Comparison of ENCODE assay signal across 16 cellular contexts in genomic region chr1:184457500-184457899, GRCh38.
DNase-seq lines count a peak whose midpoint lies in the region; ATAC-seq, FAIRE-seq and TF ChIP-seq lines count a peak whose summit lies in the region.
"Had no signal": no experiment of that assay in that cellular context is flagged by ENCODE, and none has a peak within 500 bp of the region (broad histone marks: within the 10 kb centered on the region; RNA-seq: fewer than 3 reads in every experiment).

No MANE protein-coding gene starts in this region.

- in situ Hi-C loops in K562 (cut with MboI) = no loop called here

- H3K9me1 ChIP-seq in K562 (ENCODE audit: control insufficient read depth, insufficient read depth, low read length) = no peaks in the 10 kb centered on the region

- H2AFZ ChIP-seq in K562 (ENCODE audit: low read depth, low read length) = no peak overlapping the region

- no peak overlapping the region for H3K9ac ChIP-seq in K562 (ENCODE audit: insufficient read depth in 1 of 2, low read depth in 2 of 2, low read length in 2 of 2)

- no peaks in the 10 kb centered on the region for H4K20me1 ChIP-seq in K562 (replicated peaks; ENCODE audit: control insufficient read depth, insufficient read depth, low read length)

- intact Hi-C loops in A673 (cut with micrococcal nuclease; ENCODE audit: unreplicated experiment) = no loop called here
- intact Hi-C loops in K562 (cut with micrococcal nuclease) = no loop called here

- no peaks in the 10 kb centered on the region for H3K9me3 ChIP-seq in A673 (ENCODE audit: low read depth, low read length, poor library complexity, severe bottlenecking)
- H3K9me3 ChIP-seq in K562 (replicated peaks; ENCODE audit: control insufficient read depth, insufficient read depth, low read depth, low read length) = no peaks in the 10 kb centered on the region
- no peaks in the 10 kb centered on the region for H3K9me3 ChIP-seq in SJCRH30 (replicated peaks)
- no peaks in the 10 kb centered on the region for H3K9me3 ChIP-seq in WERI-Rb-1 (ENCODE audit: severe bottlenecking)
- H3K9me3 ChIP-seq: A549, left ventricle myocardium inferior, testis had no signal

- BruUV-seq in A673 (replicated peaks; lab: Mats Ljungman, UMichigan) (no TSS peak), K562 (replicated peaks; lab: Mats Ljungman, UMichigan) (no TSS peak)

- H3K4me1 ChIP-seq in A673 (ENCODE audit: insufficient read depth, low read length, poor library complexity, severe bottlenecking) = peaks cover 20% of the 10 kb centered on the region
- H3K4me1 ChIP-seq in K562 (replicated peaks in 1 of 2; ENCODE audit: control insufficient read depth in 2 of 2, insufficient read depth in 2 of 2, low read length in 2 of 2) = no peaks in the 10 kb centered on the region
- no peaks in the 10 kb centered on the region for H3K4me1 ChIP-seq in SJCRH30
- H3K4me1 ChIP-seq: testis had no signal

- no peaks in the 10 kb centered on the region for H3K36me3 ChIP-seq in A673 (ENCODE audit: insufficient read depth, low read length, poor library complexity, severe bottlenecking)
- no peaks in the 10 kb centered on the region for H3K36me3 ChIP-seq in K562 (ENCODE audit: control insufficient read depth, insufficient read depth, low read length)
- H3K36me3 ChIP-seq in SJCRH30 = no peaks in the 10 kb centered on the region
- no peaks in the 10 kb centered on the region for H3K36me3 ChIP-seq in WERI-Rb-1
- H3K36me3 ChIP-seq: left ventricle myocardium inferior had no signal

- no peak for TF ChIP-seq EP300 in K562 (IDR thresholded peaks at IDR 0.05; ENCODE audit: low read length)

- no peak overlapping the region for H3K4me3 ChIP-seq in A673 (ENCODE audit: low read depth, low read length, poor library complexity, severe bottlenecking)
- H3K4me3 ChIP-seq in K562 = no peak overlapping the region
- H3K4me3 ChIP-seq in SJCRH30 = no peak overlapping the region
- no peak overlapping the region for H3K4me3 ChIP-seq in WERI-Rb-1 (ENCODE audit: low read depth, low read length)
- H3K4me3 ChIP-seq: A549, left ventricle myocardium inferior, testis had no signal

- DNase-seq in A673 (ENCODE audit: low spot score) (peak; percentile 6), GM04504 (ENCODE audit: low read depth) (peak; percentile 17), K562 (ENCODE audit: extremely low read depth in 1 of 4, low spot score in 3 of 4) (no peak), medulla oblongata (ENCODE audit: extremely low spot score) (peak; percentile 26), cortex of kidney (lab: John Stamatoyannopoulos, UW) (no peak), SJCRH30 (no peak), WERI-Rb-1 (no peak)
- DNase-seq: activated T-cell treated with anti-CD3 and anti-CD28 coated beads, Interleukin-2, amount 50 U/mL, for 72 hours; left ventricle myocardium inferior; naive thymus-derived CD8-positive, alpha-beta T cell; NCI-H1930; testis had no signal

- FAIRE-seq in K562 (lab: Jason Lieb, UNC) = no peak
- FAIRE-seq: A549, endothelial cell of umbilical vein had no signal

- no peaks in the 10 kb centered on the region for H3K27me3 ChIP-seq in A673 (replicated peaks; ENCODE audit: insufficient read depth, low read depth, low read length, poor library complexity)
- 0 out of 5 replicates have a peak, but pooled peaks cover 0 to 5% of the 10 kb centered on the region in 2 experiments for H3K27me3 ChIP-seq in K562 (ENCODE audit: control insufficient read depth in 2 of 2, insufficient read depth in 2 of 2, low read length in 2 of 2)
- no peaks in the 10 kb centered on the region for H3K27me3 ChIP-seq in SJCRH30
- H3K27me3 ChIP-seq in WERI-Rb-1 (ENCODE audit: insufficient read depth, low read depth, severe bottlenecking) = no peaks in the 10 kb centered on the region
- H3K27me3 ChIP-seq: testis had no signal

- H3K27ac ChIP-seq in A673 (ENCODE audit: low read depth, low read length, poor library complexity, severe bottlenecking) (no peak overlapping the region), K562 (ENCODE audit: extremely low read depth, low read depth, low read length) (no peak overlapping the region), SJCRH30 (no peak overlapping the region), WERI-Rb-1 (no peak overlapping the region)
- H3K27ac ChIP-seq: A549, left ventricle myocardium inferior, testis had no signal

- ATAC-seq in K562 = no peak
- ATAC-seq in HG03442 (IDR thresholded peaks at IDR 0.05; ENCODE audit: unreplicated experiment) = no peak
- ATAC-seq: A549; activated T-cell treated with anti-CD3 and anti-CD28 coated beads, Interleukin-2, amount 50 U/mL, for 72 hours; naive thymus-derived CD8-positive, alpha-beta T cell; Right ventricle myocardium inferior had no signal

- POLR2A ChIA-PET in A673 (lab: Charles Lee; ENCODE audit: low non-redundant PET) (interaction anchor here (0.6 kb wide), 1 partner anchor 334 kb away, joined by 10 read pairs; no protein-coding TSS in a partner anchor), K562 (lab: Yijun Ruan, JAX) (no interaction called here)

- no peak for TF ChIP-seq POLR2A in K562 (conservative IDR thresholded peaks at IDR 0.05)

- no peak for TF ChIP-seq CTCF in A673 (conservative IDR thresholded peaks at IDR 0.05; ENCODE audit: low read depth, low read length)
- TF ChIP-seq CTCF in K562 (IDR thresholded peaks at IDR 0.05 in 2 of 3, conservative IDR thresholded peaks at IDR 0.05 in 1 of 3; ENCODE audit: insufficient read depth in 2 of 3, low read depth in 1 of 3, low read length in 3 of 3) = no peak
- no peak for TF ChIP-seq CTCF in WERI-Rb-1 (IDR thresholded peaks at IDR 0.05; ENCODE audit: low read depth, low read length)

- no peak overlapping the region for H3K4me2 ChIP-seq in K562 (ENCODE audit: insufficient read depth, low read length)
- H3K4me2 ChIP-seq: A549 had no signal

- H3K79me2 ChIP-seq in K562 (ENCODE audit: control insufficient read depth, insufficient read depth, low read length) = no peaks in the 10 kb centered on the region

- no peak for TF ChIP-seq RAD21 in K562 (CRISPR knock-in tag; conservative IDR thresholded peaks at IDR 0.05 in 1 of 2, IDR thresholded peaks at IDR 0.05 in 1 of 2)

- WGBS in K562 (ENCODE audit: insufficient coverage, low coverage, missing lambda C conversion rate) = 0% methylated on average over 3 of the region's 3 CpGs

- CTCF ChIA-PET in A673 (lab: Charles Lee) (no interaction called here), K562 (lab: Yijun Ruan, JAX; ENCODE audit: low intra/inter-chr PET ratio) (interaction anchor here (0.7 kb wide), 1 partner anchor 803 kb away, joined by 3 read pairs; no protein-coding TSS in a partner anchor)

TF ChIP-seq in K562, 482 proteins besides CTCF, POLR2A, EP300 and RAD21 (continues in another document):
- no peak for TF ChIP-seq KAT8 (IDR thresholded peaks at IDR 0.05; ENCODE audit: low read depth)
- TF ChIP-seq, protein P1, sequence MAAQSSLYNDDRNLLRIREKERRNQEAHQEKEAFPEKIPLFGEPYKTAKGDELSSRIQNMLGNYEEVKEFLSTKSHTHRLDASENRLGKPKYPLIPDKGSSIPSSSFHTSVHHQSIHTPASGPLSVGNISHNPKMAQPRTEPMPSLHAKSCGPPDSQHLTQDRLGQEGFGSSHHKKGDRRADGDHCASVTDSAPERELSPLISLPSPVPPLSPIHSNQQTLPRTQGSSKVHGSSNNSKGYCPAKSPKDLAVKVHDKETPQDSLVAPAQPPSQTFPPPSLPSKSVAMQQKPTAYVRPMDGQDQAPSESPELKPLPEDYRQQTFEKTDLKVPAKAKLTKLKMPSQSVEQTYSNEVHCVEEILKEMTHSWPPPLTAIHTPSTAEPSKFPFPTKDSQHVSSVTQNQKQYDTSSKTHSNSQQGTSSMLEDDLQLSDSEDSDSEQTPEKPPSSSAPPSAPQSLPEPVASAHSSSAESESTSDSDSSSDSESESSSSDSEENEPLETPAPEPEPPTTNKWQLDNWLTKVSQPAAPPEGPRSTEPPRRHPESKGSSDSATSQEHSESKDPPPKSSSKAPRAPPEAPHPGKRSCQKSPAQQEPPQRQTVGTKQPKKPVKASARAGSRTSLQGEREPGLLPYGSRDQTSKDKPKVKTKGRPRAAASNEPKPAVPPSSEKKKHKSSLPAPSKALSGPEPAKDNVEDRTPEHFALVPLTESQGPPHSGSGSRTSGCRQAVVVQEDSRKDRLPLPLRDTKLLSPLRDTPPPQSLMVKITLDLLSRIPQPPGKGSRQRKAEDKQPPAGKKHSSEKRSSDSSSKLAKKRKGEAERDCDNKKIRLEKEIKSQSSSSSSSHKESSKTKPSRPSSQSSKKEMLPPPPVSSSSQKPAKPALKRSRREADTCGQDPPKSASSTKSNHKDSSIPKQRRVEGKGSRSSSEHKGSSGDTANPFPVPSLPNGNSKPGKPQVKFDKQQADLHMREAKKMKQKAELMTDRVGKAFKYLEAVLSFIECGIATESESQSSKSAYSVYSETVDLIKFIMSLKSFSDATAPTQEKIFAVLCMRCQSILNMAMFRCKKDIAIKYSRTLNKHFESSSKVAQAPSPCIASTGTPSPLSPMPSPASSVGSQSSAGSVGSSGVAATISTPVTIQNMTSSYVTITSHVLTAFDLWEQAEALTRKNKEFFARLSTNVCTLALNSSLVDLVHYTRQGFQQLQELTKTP (IDR thresholded peaks at IDR 0.05; ENCODE audit: low read depth in 1 of 2, partially characterized antibody in 2 of 2) = no peak
- TF ChIP-seq JUN (IDR thresholded peaks at IDR 0.05; ENCODE audit: borderline replicate concordance, low read depth, low read length) = no peak
- TF ChIP-seq JUN (CRISPR knock-in tag; IDR thresholded peaks at IDR 0.05; ENCODE audit: borderline replicate concordance) = no peak
- TF ChIP-seq ZNF518B (CRISPR knock-in tag; IDR thresholded peaks at IDR 0.05) = no peak

Comparison
In these comparisons a context has a peak if more than half of its experiments do, and no peak if none do; other contexts are left out.
1. DNase-seq: peak in A673 (single experiment), GM04504 (single experiment) and medulla oblongata (single experiment); none in K562 (0 of 4), cortex of kidney (single experiment), SJCRH30 (0 of 2) and WERI-Rb-1 (single experiment).